ENCODE assay signal across 8 cellular contexts in the genomic region with DNA sequence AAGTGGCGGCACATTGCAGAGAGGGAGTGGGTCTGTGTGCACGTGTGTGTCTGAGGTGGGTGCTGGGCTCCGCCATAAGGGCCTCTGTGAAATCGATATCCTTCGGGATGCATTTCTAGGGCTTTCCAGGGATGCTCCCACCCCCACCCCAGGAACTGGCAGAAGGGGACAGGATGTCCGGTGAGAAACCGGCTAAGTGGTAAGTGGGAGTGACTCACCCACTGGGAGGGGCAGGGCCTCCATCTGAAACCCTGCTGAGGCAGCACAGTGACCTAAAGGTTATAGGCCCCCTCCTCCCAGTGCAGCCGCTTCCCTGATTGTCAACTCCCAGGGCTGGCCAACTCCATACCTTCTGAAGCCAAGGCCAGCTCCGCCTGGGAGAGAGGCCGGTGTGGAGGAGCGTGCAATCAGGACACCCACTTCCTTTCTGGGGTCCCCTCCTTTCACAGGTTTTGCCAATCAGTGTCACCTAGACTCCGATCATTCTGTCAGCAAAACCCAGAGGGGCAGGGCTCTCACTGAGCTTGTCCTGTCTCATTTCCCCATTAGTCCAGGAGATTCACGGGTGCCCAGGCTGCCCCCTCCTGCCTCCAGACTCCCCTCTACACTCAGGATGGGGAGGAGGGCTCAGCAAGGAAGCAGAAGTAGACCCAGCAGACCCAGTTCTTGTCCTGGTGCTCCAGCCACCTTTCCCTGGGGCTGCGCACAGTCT.
DNase-seq lines count a peak whose midpoint lies in the region; ATAC-seq and TF ChIP-seq lines count a peak whose summit lies in the region.
"Had no signal": no experiment of that assay in that cellular context is flagged by ENCODE, and none has a peak within 500 bp of the region (broad histone marks: within the 10 kb centered on the region; RNA-seq: fewer than 3 reads in every experiment).

No MANE protein-coding gene starts in this region.

- ATAC-seq in RWPE2 (ENCODE audit: low read depth) (peak; percentile 85), HG02759 (IDR thresholded peaks at IDR 0.05; ENCODE audit: unreplicated experiment) (no peak), HG03139 (IDR thresholded peaks at IDR 0.05; ENCODE audit: unreplicated experiment) (no peak)

- TF ChIP-seq CTCF in HFF-Myc (IDR thresholded peaks at IDR 0.05; ENCODE audit: low read depth, low read length, missing control alignments) (no peak), RWPE2 (IDR thresholded peaks at IDR 0.05; ENCODE audit: poor library complexity, severe bottlenecking) (no peak), fibroblast of pulmonary artery (IDR thresholded peaks at IDR 0.05; ENCODE audit: low read length, missing control alignments) (no peak)

- peak overlapping the region; percentile 95 for H3K27ac ChIP-seq in RWPE2 (ENCODE audit: poor library complexity, severe bottlenecking)
- H3K27ac ChIP-seq in skin epidermis = peak overlapping the region; percentile 43 to 93 (median 81)

- no peaks in the 10 kb centered on the region for H3K27me3 ChIP-seq in RWPE2 (ENCODE audit: insufficient read depth, poor library complexity, severe bottlenecking)
- H3K27me3 ChIP-seq: stomach had no signal

- DNase-seq in HFF-Myc (ENCODE audit: extremely low read depth, low read depth) = peak; percentile 71
- peak; percentile 89 for DNase-seq in RWPE2 (ENCODE audit: low spot score)
- peak; percentile 57 for DNase-seq in fibroblast of pulmonary artery (ENCODE audit: low read depth)
- DNase-seq in NCI-H1694 treated with DMSO at 0.1 percent for 48 hours (lab: John Stamatoyannopoulos, UW) = no peak

- no peaks in the 10 kb centered on the region for H3K9me3 ChIP-seq in RWPE2 (ENCODE audit: severe bottlenecking)
- H3K9me3 ChIP-seq: stomach had no signal

- H3K36me3 ChIP-seq in RWPE2 (ENCODE audit: low read depth) = peaks cover 18% of the 10 kb centered on the region
- H3K36me3 ChIP-seq: stomach had no signal

- peaks cover 74% of the 10 kb centered on the region for H3K4me1 ChIP-seq in RWPE2 (ENCODE audit: insufficient read depth, poor library complexity, severe bottlenecking)

- H3K4me3 ChIP-seq in HFF-Myc (replicated peaks; ENCODE audit: low read depth, low read length) (no peak overlapping the region), RWPE2 (ENCODE audit: severe bottlenecking) (no peak overlapping the region), fibroblast of pulmonary artery (replicated peaks; ENCODE audit: low read depth, low read length) (no peak overlapping the region), skin epidermis (no peak overlapping the region)
- H3K4me3 ChIP-seq: stomach had no signal
